Comparison of ENCODE assay signal across 8 cellular contexts in genomic region chr1:15617173-15617873, GRCh38. TPM values are rescaled to one million over a fixed set of nuclear protein-coding genes. Genes with fewer than 3 reads are reported as not detected.
A peak's percentile ranks its signal among the peaks of the same experiment; 100 is the strongest.
DNase-seq lines count a peak whose midpoint lies in the region; ATAC-seq and TF ChIP-seq lines count a peak whose summit lies in the region.

DDI2 (plus strand) TSS chr1:15617458; CDS start chr1:15617671, 213 bp downstream.

- H3K36me3 ChIP-seq in skeletal muscle tissue (ENCODE audit: control insufficient read depth in 3 of 3, insufficient read depth in 3 of 3, low read length in 3 of 3) = peaks cover 0 to 2% (median 2%) of the 10 kb centered on the region in 3 donors

- no peaks in the 10 kb centered on the region for H3K27me3 ChIP-seq in skeletal muscle tissue (ENCODE audit: control insufficient read depth in 3 of 3, insufficient read depth in 3 of 3, low read length in 3 of 3)

- H3K27ac ChIP-seq in VCaP (peak within 1 kb of the TSS; percentile 98), skeletal muscle tissue (ENCODE audit: low read depth, low read length) (peak within 1 kb of the TSS; percentile 99)

- H3K9me3 ChIP-seq in iPS-18c (ENCODE audit: control insufficient read depth, insufficient read depth, low read length) = no peaks in the 10 kb centered on the region
- H3K9me3 ChIP-seq in skeletal muscle tissue (ENCODE audit: control insufficient read depth in 3 of 3, low read length in 3 of 3) = no peaks in the 10 kb centered on the region

- in situ Hi-C loops in T47D (cut with HindIII; ENCODE audit: low pct_unique_long_range_greater_than_20kb, low sequenced_read_pairs) = no loop called here

- H3K4me3 ChIP-seq in iPS-18c (ENCODE audit: insufficient read depth, low read depth, low read length) = peak within 1 kb of the TSS; percentile 98
- peak within 1 kb of the TSS; percentile 93 to 100 (median 96) for H3K4me3 ChIP-seq in skeletal muscle tissue (ENCODE audit: low read length in 3 of 3)

- TF ChIP-seq CTCF in VCaP (conservative IDR thresholded peaks at IDR 0.05) = no peak

- peak within 1 kb of the TSS; percentile 98 to 99 (median 99) for H3K9ac ChIP-seq in skeletal muscle tissue (ENCODE audit: low read depth in 1 of 3, low read length in 3 of 3)

- DNase-seq in A172 (ENCODE audit: low spot score) (peak; percentile 93), NCI-H2196 (lab: John Stamatoyannopoulos, UW; ENCODE audit: unreplicated experiment) (peak; percentile 98), T47D (ENCODE audit: low read depth in 1 of 2, low spot score in 1 of 2) (peak; percentile 48 to 98)

- peaks cover 26 to 44% (median 33%) of the 10 kb centered on the region in 3 donors for H3K4me1 ChIP-seq in skeletal muscle tissue (ENCODE audit: control insufficient read depth in 3 of 3, insufficient read depth in 3 of 3, low read length in 3 of 3)

- peak; percentile 75 for ATAC-seq in GM18867 (IDR thresholded peaks at IDR 0.05; ENCODE audit: unreplicated experiment)
- ATAC-seq in HG03103 (IDR thresholded peaks at IDR 0.05; ENCODE audit: low read depth, unreplicated experiment) = peak; percentile 51

RNA-seq across cellular contexts. Expression of gene DDI2, which starts in this region (rescaled TPM):
- total RNA-seq in A172 (2014; rRNA removed; shearing (Covaris generic)) = 6.2 and 7.6 TPM in 2 replicates
- 30.8 TPM for total RNA-seq in skeletal muscle tissue

Comparison
In these comparisons a context has a peak if more than half of its experiments do, and no peak if none do; other contexts are left out.
1. Peak in every context shown above with its lines: DNase-seq, ATAC-seq, H3K4me3 ChIP-seq and H3K27ac ChIP-seq.